ENCODE assay signal across 11 cellular contexts in the genomic region with DNA sequence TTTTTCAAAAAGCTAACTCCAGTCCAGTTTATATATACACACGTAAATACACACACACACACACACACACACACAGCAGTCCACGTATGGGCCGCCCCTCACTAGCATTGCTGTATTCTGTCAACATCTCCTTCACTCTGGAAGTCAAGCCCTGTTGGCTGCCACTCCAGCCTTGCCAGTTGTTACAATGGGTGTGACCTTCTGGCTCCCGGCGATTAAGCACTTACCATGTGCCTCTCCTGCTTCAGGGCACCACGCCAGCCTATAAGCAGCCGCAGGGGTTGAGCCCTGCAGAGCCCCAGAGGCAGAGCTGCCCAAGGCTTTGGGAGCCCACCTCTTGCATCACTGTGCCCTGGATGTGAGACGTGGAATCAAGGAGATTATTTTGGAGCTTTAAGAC. TPM values are rescaled to one million over a fixed set of nuclear protein-coding genes. Genes with fewer than 3 reads are reported as not detected.
DNase-seq lines count a peak whose midpoint lies in the region; ATAC-seq, FAIRE-seq and TF ChIP-seq lines count a peak whose summit lies in the region.
"Had no signal": no experiment of that assay in that cellular context is flagged by ENCODE, and none has a peak within 500 bp of the region (broad histone marks: within the 10 kb centered on the region; RNA-seq: fewer than 3 reads in every experiment).

No MANE protein-coding gene starts in this region.

- ATAC-seq in mucosa of descending colon (peak; percentile 95), HG02973 (IDR thresholded peaks at IDR 0.05; ENCODE audit: unreplicated experiment) (no peak)

- no peaks in the 10 kb centered on the region for H3K9me3 ChIP-seq in mucosa of descending colon

- no peak for TF ChIP-seq POLR2A in GM12892 (IDR thresholded peaks at IDR 0.05; ENCODE audit: low read depth, low read length)

- no peak for TF ChIP-seq CTCF in mucosa of descending colon (IDR thresholded peaks at IDR 0.05)

- DNase-seq in DMS 273 treated with DMSO at 0.1 percent for 48 hours (lab: John Stamatoyannopoulos, UW) = peak; percentile 91
- DNase-seq in NCI-H2029 (lab: John Stamatoyannopoulos, UW) = peak; percentile 87
- peak; percentile 44 to 88 for DNase-seq in SHP77 (lab: John Stamatoyannopoulos, UW)
- DNase-seq in mucosa of descending colon = peak; percentile 81 to 86 (median 85)
- no peak for DNase-seq in inferior parietal cortex (ENCODE audit: extremely low spot score)
- DNase-seq in GM12892 (ENCODE audit: insufficient read length) = no peak
- DNase-seq in hypothalamus (lab: John Stamatoyannopoulos, UW) = no peak
- DNase-seq: activated CD4-positive, alpha-beta T cell treated with anti-CD3 and anti-CD28 coated beads, Interleukin-2, amount 10 ng/mL, durations not matched to agents 7 days and 5 days; NCI-H1436 treated with DMSO at 0.1 percent for 48 hours; stimulated activated CD4-positive, alpha-beta T cell treated with anti-CD3 and anti-CD28 coated beads, Interleukin-1b, Interleukin-23, amount 100 ng/mL, for 48 hours had no signal

- no peak overlapping the region for H3K4me3 ChIP-seq in mucosa of descending colon

- intact Hi-C loops in mucosa of descending colon (cut with DNase I, micrococcal nuclease) = no loop called here

- no peak for FAIRE-seq in GM12892 (lab: Jason Lieb, UNC)

- H3K4me1 ChIP-seq in mucosa of descending colon (ENCODE audit: low read depth) = peaks cover 21% of the 10 kb centered on the region

- H3K36me3 ChIP-seq in mucosa of descending colon (ENCODE audit: low read depth) = no peaks in the 10 kb centered on the region

RNA-seq across cellular contexts. Expression of a gene that starts 54.3 kb away (rescaled TPM):
- total RNA-seq in mucosa of descending colon = 10 to 100 TPM; 67.7 to 77.8 (median 71.0) TPM
- 8.8 TPM for polyA plus RNA-seq in GM12892 (2012; ENCODE audit: missing spikeins)

Comparison
In these comparisons a context has a peak if more than half of its experiments do, and no peak if none do; other contexts are left out.
1. DNase-seq: peak in DMS 273 treated with DMSO at 0.1 percent for 48 hours (single experiment), NCI-H2029 (single experiment), SHP77 (2 of 2) and mucosa of descending colon (3 of 3); none in inferior parietal cortex (single experiment), GM12892 (single experiment) and hypothalamus (0 of 51).